Comparison of ENCODE assay signal across 33 cellular contexts in the genomic region with DNA sequence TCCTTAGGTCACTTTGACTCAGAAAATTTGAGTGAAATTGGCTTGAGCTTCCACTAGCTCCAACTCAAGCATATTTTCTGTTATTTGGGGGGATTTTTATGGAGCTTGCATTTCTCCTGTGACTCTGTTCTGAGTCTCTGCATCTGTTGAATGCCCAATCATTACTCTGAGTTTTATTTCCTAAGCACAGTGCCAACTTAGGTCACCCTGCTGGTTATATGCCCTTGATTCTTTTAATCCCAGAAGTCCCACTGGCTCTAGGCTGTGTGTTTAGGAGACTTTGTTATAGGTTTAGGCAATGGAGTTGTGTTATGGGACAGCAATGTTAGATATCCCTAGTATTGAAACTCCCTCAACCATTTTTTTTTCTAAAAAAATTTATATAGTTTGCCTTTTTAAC.
"Had no signal": no experiment of that assay in that cellular context is flagged by ENCODE, and none has a peak within 500 bp of the region (broad histone marks: within the 10 kb centered on the region; RNA-seq: fewer than 3 reads in every experiment).

No MANE protein-coding gene starts in this region.

- DNase-seq: activated B cell treated with CpG ODN at 0.5 μM for 24 hours; activated CD4-positive, alpha-beta memory T cell treated with anti-CD3 and anti-CD28 coated beads for 36 hours; activated CD4-positive, alpha-beta T cell treated with anti-CD3 and anti-CD28 coated beads for 4 hours; activated CD4-positive, alpha-beta T cell treated with anti-CD3 and anti-CD28 coated beads, Interleukin-2, amount 10 ng/mL, durations not matched to agents 24 days and 14 days; activated CD4-positive, alpha-beta T cell treated with anti-CD3 and anti-CD28 coated beads, Interleukin-2, amount 50 U/mL, for 1 hour; activated CD4-positive, alpha-beta T cell treated with anti-CD3 and anti-CD28 coated beads, Interleukin-2, amount 50 U/mL, for 4 hours; activated CD4-positive, CD25-positive, alpha-beta regulatory T cell treated with anti-CD3 and anti-CD28 coated beads, Interleukin-2, amount 50 U/mL, for 72 hours; activated CD8-positive, alpha-beta memory T cell treated with anti-CD3 and anti-CD28 coated beads, Interleukin-2, amount 50 U/mL, for 4 hours; activated CD8-positive, alpha-beta T cell treated with anti-CD3 and anti-CD28 coated beads for 36 hours; activated effector memory CD4-positive, alpha-beta T cell treated with anti-CD3 and anti-CD28 coated beads, Interleukin-2, amount 50 U/mL, for 16 hours; activated gamma-delta T cell treated with Interleukin-2 at 50 U/mL for 16 hours; activated naive CD4-positive, alpha-beta T cell; activated naive CD4-positive, alpha-beta T cell treated with anti-CD3 and anti-CD28 coated beads for 36 hours; activated naive CD4-positive, alpha-beta T cell treated with anti-CD3 and anti-CD28 coated beads, Interleukin-2, amount 50 U/mL, for 16 hours; activated naive CD8-positive, alpha-beta T cell treated with anti-CD3 and anti-CD28 coated beads for 36 hours; activated T-cell treated with anti-CD3 and anti-CD28 coated beads for 4 hours; activated T-cell treated with anti-CD3 and anti-CD28 coated beads, Interleukin-2, amount 50 U/mL, for 1 hour; activated T-cell treated with anti-CD3 and anti-CD28 coated beads, Interleukin-2, amount 50 U/mL, for 4 hours; activated T-cell treated with anti-CD3 and anti-CD28 coated beads, Interleukin-2, amount 50 U/mL, for 72 hours; adrenal gland; amniotic stem cell; aorta; body of pancreas; brain microvascular endothelial cell; caudate nucleus; cerebellar nuclear complex; T-helper 1 cell; T-helper 2 cell; T-helper 9 cell had no signal

- H3K4me3 ChIP-seq: adrenal gland, body of pancreas, breast epithelium had no signal

- H3K27me3 ChIP-seq: adrenal gland, body of pancreas, brain microvascular endothelial cell, breast epithelium had no signal

- H3K36me3 ChIP-seq: adrenal gland, brain microvascular endothelial cell, breast epithelium had no signal

- H3K9me3 ChIP-seq: adrenal gland, body of pancreas had no signal

- H3K27ac ChIP-seq: adrenal gland, body of pancreas, brain microvascular endothelial cell, breast epithelium, VCaP had no signal

- H3K4me1 ChIP-seq: adrenal gland, breast epithelium had no signal

- ATAC-seq: activated CD8-positive, alpha-beta T cell treated with anti-CD3 and anti-CD28 coated beads for 36 hours; activated naive CD4-positive, alpha-beta T cell treated with anti-CD3 and anti-CD28 coated beads, Interleukin-2, amount 50 U/mL, for 72 hours; activated T-cell treated with anti-CD3 and anti-CD28 coated beads, Interleukin-2, amount 50 U/mL, for 4 hours; activated T-cell treated with anti-CD3 and anti-CD28 coated beads, Interleukin-2, amount 50 U/mL, for 72 hours; activated T-helper 17 cell treated with anti-CD3 and anti-CD28 coated beads, Interleukin-2, amount 50 U/mL, for 72 hours; body of pancreas had no signal
